ENCODE assay signal across 18 cellular contexts in genomic region chr6:45951291-45951690, GRCh38.
DNase-seq lines count a peak whose midpoint lies in the region; ATAC-seq and TF ChIP-seq lines count a peak whose summit lies in the region.
"Had no signal": no experiment of that assay in that cellular context is flagged by ENCODE, and none has a peak within 500 bp of the region (broad histone marks: within the 10 kb centered on the region; RNA-seq: fewer than 3 reads in every experiment).

No MANE protein-coding gene starts in this region.

- ATAC-seq in mucosa of descending colon (peak; percentile 19), psoas muscle (no peak)
- ATAC-seq: A549, HepG2, Panc1 had no signal

- H3K27ac ChIP-seq in left ventricle myocardium inferior (replicated peaks) (peak overlapping the region; percentile 59), right atrium auricular region (peak overlapping the region in 1 of 2 donors; percentile 1), psoas muscle (peak overlapping the region; percentile 46), vagina (no peak overlapping the region)
- H3K27ac ChIP-seq: A549; BLaER1 treated with 17β-estradiol and CSF1 and Interleukin-3, amounts not matched to agents 10 nM and 100 nM had no signal

- H3K9me3 ChIP-seq in left ventricle myocardium inferior (replicated peaks) (no peaks in the 10 kb centered on the region), right atrium auricular region (no peaks in the 10 kb centered on the region), mucosa of descending colon (no peaks in the 10 kb centered on the region), psoas muscle (no peaks in the 10 kb centered on the region), vagina (no peaks in the 10 kb centered on the region)
- H3K9me3 ChIP-seq: A549; BLaER1 treated with 17β-estradiol and CSF1 and Interleukin-3, amounts not matched to agents 10 nM and 100 nM had no signal

- H3K36me3 ChIP-seq in left ventricle myocardium inferior (peaks cover 54% of the 10 kb centered on the region), right atrium auricular region (peaks cover 43% of the 10 kb centered on the region), mucosa of descending colon (ENCODE audit: low read depth) (no peaks in the 10 kb centered on the region), psoas muscle (ENCODE audit: insufficient read depth in 1 of 2, low read depth in 1 of 2) (peaks cover 0 to 62% of the 10 kb centered on the region in 2 donors), vagina (no peaks in the 10 kb centered on the region)
- H3K36me3 ChIP-seq: BLaER1 treated with 17β-estradiol and CSF1 and Interleukin-3, amounts not matched to agents 10 nM and 100 nM had no signal

- TF ChIP-seq POLR2A in vagina (IDR thresholded peaks at IDR 0.05): no peak

- H3K4me1 ChIP-seq in left ventricle myocardium inferior (peaks cover 98% of the 10 kb centered on the region), right atrium auricular region (peaks cover 0 to 48% of the 10 kb centered on the region in 2 donors), mucosa of descending colon (ENCODE audit: low read depth) (peaks cover 5% of the 10 kb centered on the region), psoas muscle (peaks cover 75% of the 10 kb centered on the region), vagina (peaks cover 16% of the 10 kb centered on the region)
- H3K4me1 ChIP-seq: A549; BLaER1 treated with 17β-estradiol and CSF1 and Interleukin-3, amounts not matched to agents 10 nM and 100 nM had no signal

- no peak for TF ChIP-seq CTCF in left ventricle myocardium inferior (IDR thresholded peaks at IDR 0.05; ENCODE audit: borderline replicate concordance)
- no peak for TF ChIP-seq CTCF in right atrium auricular region (IDR thresholded peaks at IDR 0.05)
- TF ChIP-seq CTCF in mucosa of descending colon (IDR thresholded peaks at IDR 0.05): no peak
- TF ChIP-seq CTCF in psoas muscle (IDR thresholded peaks at IDR 0.05): no peak
- no peak for TF ChIP-seq CTCF in GM10266 (IDR thresholded peaks at IDR 0.05; ENCODE audit: control insufficient read depth, insufficient read depth, low read depth, missing control alignments)
- no peak for TF ChIP-seq CTCF in vagina (IDR thresholded peaks at IDR 0.05)

- WGBS in psoas muscle, 3 donors: 58 to 73% (median 58%) methylated on average over 6 of the region's 6 CpGs

- no peak overlapping the region for H3K4me3 ChIP-seq in left ventricle myocardium inferior
- no peak overlapping the region for H3K4me3 ChIP-seq in right atrium auricular region
- no peak overlapping the region for H3K4me3 ChIP-seq in mucosa of descending colon
- H3K4me3 ChIP-seq in psoas muscle: no peak overlapping the region
- no peak overlapping the region for H3K4me3 ChIP-seq in vagina
- H3K4me3 ChIP-seq: A549; BLaER1 treated with 17β-estradiol and CSF1 and Interleukin-3, amounts not matched to agents 10 nM and 100 nM had no signal

- DNase-seq in left ventricle myocardium inferior (no peak), right atrium auricular region (ENCODE audit: low spot score) (no peak), mucosa of descending colon (peak in 2 of 3 donors; percentile 33 to 47), psoas muscle (no peak), NCI-H1092 treated with DMSO at 0.1 percent for 48 hours (lab: John Stamatoyannopoulos, UW) (no peak), GM10266 (ENCODE audit: extremely low spot score) (no peak), vagina (ENCODE audit: extremely low spot score in 2 of 2) (no peak), COLO829 (ENCODE audit: low spot score) (no peak)
- DNase-seq: CD8-positive, alpha-beta memory T cell; GDM1; KG1; NCI-H1436; NCI-H2029 treated with DMSO at 0.1 percent for 48 hours; NCI-H510A treated with DMSO at 0.1 percent for 48 hours had no signal

- H3K27me3 ChIP-seq in left ventricle myocardium inferior (ENCODE audit: low read depth): no peaks in the 10 kb centered on the region
- no peaks in the 10 kb centered on the region for H3K27me3 ChIP-seq in right atrium auricular region
- H3K27me3 ChIP-seq in psoas muscle (ENCODE audit: insufficient read depth in 3 of 3, low read length in 2 of 3): no peaks in the 10 kb centered on the region
- no peaks in the 10 kb centered on the region for H3K27me3 ChIP-seq in vagina
- H3K27me3 ChIP-seq: BLaER1 treated with 17β-estradiol and CSF1 and Interleukin-3, amounts not matched to agents 10 nM and 100 nM had no signal

- intact Hi-C loops in left ventricle myocardium inferior (cut with micrococcal nuclease) (no loop called here), mucosa of descending colon (cut with DNase I, micrococcal nuclease) (no loop called here), psoas muscle (cut with DNase I) (loop anchor here in 1 of 2 donors (5.0 kb wide), 1 partner anchor 36 kb away; no protein-coding TSS in a partner anchor), vagina (cut with DNase I) (no loop called here)

Comparison
In these comparisons a context has a peak if more than half of its experiments do, and no peak if none do; other contexts are left out.
1. DNase-seq: peak in mucosa of descending colon (2 of 3); none in left ventricle myocardium inferior (single experiment), right atrium auricular region (single experiment), psoas muscle (0 of 2), NCI-H1092 treated with DMSO at 0.1 percent for 48 hours (single experiment), GM10266 (single experiment), vagina (0 of 2) and COLO829 (single experiment).